13 cellular contexts compared by ENCODE assay signal in genomic region chr1:154574715-154575114, GRCh38. TPM values are rescaled to one million over a fixed set of nuclear protein-coding genes. Genes with fewer than 3 reads are reported as not detected.
DNase-seq lines count a peak whose midpoint lies in the region; ATAC-seq and TF ChIP-seq lines count a peak whose summit lies in the region.
"Had no signal": no experiment of that assay in that cellular context is flagged by ENCODE, and none has a peak within 500 bp of the region (broad histone marks: within the 10 kb centered on the region; RNA-seq: fewer than 3 reads in every experiment).

No MANE protein-coding gene starts in this region.

- H3K18ac ChIP-seq in mesenchymal stem cell (ENCODE audit: low read depth in 1 of 2, low read length in 2 of 2) = no peak overlapping the region

- no peak overlapping the region for H4K91ac ChIP-seq in mesenchymal stem cell (ENCODE audit: low read length)

- H3K14ac ChIP-seq in mesenchymal stem cell (ENCODE audit: low read length in 2 of 2) = peak overlapping the region in 1 of 2 experiments; percentile 1

- H3K27ac ChIP-seq in mesenchymal stem cell (ENCODE audit: low read length, poor library complexity, severe bottlenecking) = no peak overlapping the region
- no peak overlapping the region for H3K27ac ChIP-seq in spleen
- no peak overlapping the region for H3K27ac ChIP-seq in tibial nerve
- H3K27ac ChIP-seq: SK-N-MC, suprapubic skin had no signal

- peaks cover 16 to 27% of the 10 kb centered on the region in 2 experiments for H3K27me3 ChIP-seq in mesenchymal stem cell (ENCODE audit: control insufficient read depth in 1 of 2, insufficient read depth in 1 of 2, low read length in 2 of 2)
- H3K27me3 ChIP-seq in spleen (replicated peaks in 1 of 7) = peaks cover 0 to 14% (median 0%) of the 10 kb centered on the region in 7 donors
- H3K27me3 ChIP-seq in tibial nerve = peaks cover 0 to under 1% of the 10 kb centered on the region in 2 donors
- H3K27me3 ChIP-seq: suprapubic skin had no signal

- H3K4me3 ChIP-seq in mesenchymal stem cell (ENCODE audit: insufficient read depth in 1 of 2, low read depth in 1 of 2, low read length in 2 of 2) = no peak overlapping the region
- H3K4me3 ChIP-seq in spleen = no peak overlapping the region
- no peak overlapping the region for H3K4me3 ChIP-seq in tibial nerve
- H3K4me3 ChIP-seq: SK-N-MC, suprapubic skin had no signal

- TF ChIP-seq EP300 in tibial nerve (IDR thresholded peaks at IDR 0.05) = no peak

- no peak overlapping the region for H3K23ac ChIP-seq in mesenchymal stem cell (ENCODE audit: low read length in 2 of 2)

- no peak overlapping the region for H2AFZ ChIP-seq in mesenchymal stem cell (ENCODE audit: low read depth, low read length)

- no peak overlapping the region for H2AK5ac ChIP-seq in mesenchymal stem cell (ENCODE audit: low read length, severe bottlenecking)

- no peak overlapping the region for H4K8ac ChIP-seq in mesenchymal stem cell (ENCODE audit: low read length)

- TF ChIP-seq POLR2A in spleen (IDR thresholded peaks at IDR 0.05) (no peak), tibial nerve (IDR thresholded peaks at IDR 0.05) (no peak)

- H3K4me2 ChIP-seq in mesenchymal stem cell (ENCODE audit: low read length, poor library complexity, severe bottlenecking) = no peak overlapping the region

- H2BK12ac ChIP-seq in mesenchymal stem cell (ENCODE audit: low read length in 2 of 2) = no peak overlapping the region

- H3K9me3 ChIP-seq in mesenchymal stem cell (ENCODE audit: control insufficient read depth, low read length) (no peaks in the 10 kb centered on the region), spleen (no peaks in the 10 kb centered on the region), tibial nerve (no peaks in the 10 kb centered on the region)
- H3K9me3 ChIP-seq: suprapubic skin had no signal

- H2BK15ac ChIP-seq in mesenchymal stem cell (ENCODE audit: low read depth, poor library complexity, severe bottlenecking) = no peak overlapping the region

- intact Hi-C loops in spleen (cut with DNase I; ENCODE audit: low total_unique reads) = no loop called here

- H3K4me1 ChIP-seq in mesenchymal stem cell (ENCODE audit: control insufficient read depth, insufficient read depth, low read depth, low read length) = no peaks in the 10 kb centered on the region
- H3K4me1 ChIP-seq in spleen = peaks cover 4 to 31% (median 17%) of the 10 kb centered on the region in 6 donors
- H3K4me1 ChIP-seq in tibial nerve = peaks cover 0 to 4% (median 0%) of the 10 kb centered on the region in 4 donors

- ATAC-seq in SK-N-SH treated with all-trans-retinoic acid at 6 μM for 48 hours = peak; percentile 45
- ATAC-seq: esophagus mucosa had no signal

- no peaks in the 10 kb centered on the region for H3K79me1 ChIP-seq in mesenchymal stem cell (replicated peaks; ENCODE audit: low read length, poor library complexity, severe bottlenecking)

- H2BK120ac ChIP-seq in mesenchymal stem cell (ENCODE audit: low read depth, low read length) = no peak overlapping the region

- H3K4ac ChIP-seq in mesenchymal stem cell (ENCODE audit: low read depth in 1 of 2, low read length in 2 of 2) = no peak overlapping the region

- H3K36me3 ChIP-seq in mesenchymal stem cell (ENCODE audit: control insufficient read depth in 1 of 2, insufficient read depth in 2 of 2, low read depth in 1 of 2, low read length in 2 of 2) (peaks cover 23 to 34% of the 10 kb centered on the region in 2 experiments), spleen (peaks cover 0 to 26% (median 13%) of the 10 kb centered on the region in 6 donors), tibial nerve (peaks cover 0 to 23% (median 0%) of the 10 kb centered on the region in 3 donors)

- DNase-seq in ELR (ENCODE audit: low read depth) (peak; percentile 27), NCI-H1105 treated with DMSO at 0.1 percent for 48 hours (lab: John Stamatoyannopoulos, UW) (peak; percentile 88), mesenchymal stem cell (peak; percentile 44), spleen (no peak), tibial nerve (ENCODE audit: low spot score in 2 of 2) (no peak), kidney glomerular epithelial cell (lab: John Stamatoyannopoulos, UW) (no peak), activated gamma-delta T cell (lab: John Stamatoyannopoulos, UW) (no peak)
- DNase-seq: activated gamma-delta T cell treated with Interleukin-2 at 50 U/mL for 16 hours, midbrain had no signal

- H2BK5ac ChIP-seq in mesenchymal stem cell (ENCODE audit: low read depth, low read length, poor library complexity, severe bottlenecking) = no peak overlapping the region

- no peak for TF ChIP-seq CTCF in spleen (IDR thresholded peaks at IDR 0.05 in 8 of 11, conservative IDR thresholded peaks at IDR 0.05 in 3 of 11)
- no peak for TF ChIP-seq CTCF in tibial nerve (IDR thresholded peaks at IDR 0.05)

- WGBS in mesenchymal stem cell = 31% methylated on average over 3 of the region's 7 CpGs
- 26 to 41% (median 33%) methylated on average over 7 of the region's 7 CpGs for WGBS in spleen, 5 donors
- 13% methylated on average over 6 to 7 of the region's 7 CpGs for WGBS in tibial nerve, 2 donors

- H3K9ac ChIP-seq in mesenchymal stem cell (ENCODE audit: low read length) = peak overlapping the region; percentile 19

TF ChIP-seq in SK-N-SH treated with all-trans-retinoic acid at 6 μM for 48 hours, 23 proteins besides CTCF, POLR2A, EP300 and RAD21 (continues in another document):
- no peak for TF ChIP-seq ZNF70 (CRISPR knock-in tag; IDR thresholded peaks at IDR 0.05)
- no peak for TF ChIP-seq CSRNP3 (CRISPR knock-in tag; IDR thresholded peaks at IDR 0.05)
- TF ChIP-seq ZFP30 (CRISPR knock-in tag; IDR thresholded peaks at IDR 0.05) = no peak
- TF ChIP-seq TOX (CRISPR knock-in tag; IDR thresholded peaks at IDR 0.05; ENCODE audit: borderline replicate concordance) = no peak
- no peak for TF ChIP-seq ESRRG (CRISPR knock-in tag; IDR thresholded peaks at IDR 0.05)
- TF ChIP-seq TCF4 (CRISPR knock-in tag; IDR thresholded peaks at IDR 0.05; ENCODE audit: borderline replicate concordance) = no peak
- TF ChIP-seq OSR1 (CRISPR knock-in tag; IDR thresholded peaks at IDR 0.05) = no peak
- no peak for TF ChIP-seq ISL1 (CRISPR knock-in tag; IDR thresholded peaks at IDR 0.05)
- TF ChIP-seq CREB5 (CRISPR knock-in tag; IDR thresholded peaks at IDR 0.05; ENCODE audit: low read depth) = no peak
- TF ChIP-seq POU6F1 (CRISPR knock-in tag; IDR thresholded peaks at IDR 0.05; ENCODE audit: borderline replicate concordance, low read depth) = no peak
- no peak for TF ChIP-seq ZFP3 (CRISPR knock-in tag; IDR thresholded peaks at IDR 0.05)

RNA-seq across cellular contexts. Expression of gene CHRNB2, which starts 7.1 kb away (rescaled TPM):
- polyA plus RNA-seq in mesenchymal stem cell (2013, experiment 1 of 2) = not detected
- polyA plus RNA-seq in mesenchymal stem cell (2013, experiment 2 of 2) = 0.01 TPM
- under 1 TPM in 2 of 7 donors, not detected in 5; 0.18 to 0.32 TPM for total RNA-seq in spleen
- polyA plus RNA-seq in spleen = under 1 TPM in 1 of 3 donors, not detected in 2; 0.03 TPM
- total RNA-seq in tibial nerve = not detected

RNA-seq across cellular contexts. Expression of gene UBE2Q1, which starts 16.3 kb away (rescaled TPM):
- polyA plus RNA-seq in mesenchymal stem cell (2013, experiment 1 of 2) = 51.6 TPM
- 50.8 TPM for polyA plus RNA-seq in mesenchymal stem cell (2013, experiment 2 of 2)
- total RNA-seq in spleen (100 to 1,000 TPM in 2 of 7 donors, 10 to 100 TPM in 5; 45.0 to 119 (median 95.1) TPM), tibial nerve (10 to 100 TPM; 14.9 to 69.8 (median 18.9) TPM)
- 10 to 100 TPM; 25.8 to 40.3 (median 30.0) TPM for polyA plus RNA-seq in spleen

RNA-seq across cellular contexts. Expression of gene ADAR, which starts 33.3 kb away (rescaled TPM):
- 93.5 TPM for polyA plus RNA-seq in mesenchymal stem cell (2013, experiment 1 of 2)
- polyA plus RNA-seq in mesenchymal stem cell (2013, experiment 2 of 2) = 91.9 TPM
- total RNA-seq in spleen = 100 to 1,000 TPM; 218 to 249 (median 229) TPM
- 10 to 100 TPM; 25.6 to 61.3 (median 29.4) TPM for polyA plus RNA-seq in spleen
- 100 to 1,000 TPM; 105 to 120 (median 107) TPM for total RNA-seq in tibial nerve

Comparison
In these comparisons a context has a peak if more than half of its experiments do, and no peak if none do; other contexts are left out.
1. DNase-seq: peak in ELR (single experiment), NCI-H1105 treated with DMSO at 0.1 percent for 48 hours (single experiment) and mesenchymal stem cell (single experiment); none in spleen (single experiment), tibial nerve (0 of 2), kidney glomerular epithelial cell (single experiment) and activated gamma-delta T cell (single experiment).